Comparison of ENCODE assay signal across 8 cellular contexts in the genomic region with DNA sequence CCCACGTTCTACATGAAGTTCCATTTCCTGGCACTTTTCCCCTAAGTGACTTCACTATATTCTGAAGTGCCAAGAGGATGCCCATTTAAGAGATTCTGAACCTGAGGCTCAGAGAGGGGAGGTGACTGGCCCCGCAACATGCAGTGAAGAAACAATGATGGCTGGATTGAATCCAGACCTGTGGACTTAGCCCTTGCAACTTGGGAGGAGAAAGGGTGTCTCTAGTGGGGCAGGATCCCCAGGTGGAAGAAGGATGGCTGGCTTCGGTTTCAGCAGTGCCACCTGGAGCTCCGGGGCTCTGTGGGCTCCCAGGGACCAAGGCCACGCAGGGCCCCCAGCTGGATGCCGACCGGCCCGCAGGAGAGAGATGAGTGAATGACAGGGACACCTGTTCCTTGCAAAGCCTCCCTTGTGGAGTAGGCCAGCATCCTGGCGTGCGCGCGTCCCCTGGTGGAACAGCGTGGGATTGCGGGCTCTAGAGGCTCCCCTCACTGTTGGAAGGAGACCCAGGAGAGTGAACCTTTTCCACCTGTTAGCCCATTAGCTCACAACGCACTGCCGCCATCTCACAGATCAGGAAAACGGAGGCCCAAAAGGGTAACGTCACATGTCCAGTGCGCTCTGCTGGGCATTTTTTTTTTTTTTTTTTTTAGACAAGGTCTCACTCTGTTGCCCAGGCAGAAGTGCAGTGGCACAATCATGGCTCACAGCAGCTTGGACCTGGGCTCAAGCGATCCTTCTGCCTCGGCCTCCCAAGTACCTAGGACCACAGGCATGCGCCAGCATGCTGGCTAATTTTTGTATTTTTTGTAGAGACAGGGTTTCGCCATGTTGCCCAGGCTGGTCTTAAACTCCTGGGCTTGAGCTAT.
DNase-seq lines count a peak whose midpoint lies in the region; ATAC-seq and TF ChIP-seq lines count a peak whose summit lies in the region.

No MANE protein-coding gene starts in this region.

- H3K4me3 ChIP-seq in PC-3 (ENCODE audit: low read length) (no peak overlapping the region), fibroblast of mammary gland (ENCODE audit: control insufficient read depth, low read depth, low read length) (no peak overlapping the region)

- CTCF ChIA-PET in PC-3 (lab: Charles Lee) = interaction anchor here (0.6 kb wide), 2 partner anchors 114 to 368 kb away, joined by 3 to 4 read pairs; no protein-coding TSS in a partner anchor

- H3K9me3 ChIP-seq in PC-3 (ENCODE audit: low read length) = no peaks in the 10 kb centered on the region

- H3K9me2 ChIP-seq in PC-3 (replicated peaks; ENCODE audit: low read length) = no peaks in the 10 kb centered on the region

- no peaks in the 10 kb centered on the region for H3K27me3 Mint-ChIP-seq in osteocyte (ENCODE audit: unreplicated experiment)

- H3K27ac Mint-ChIP-seq in osteocyte (ENCODE audit: unreplicated experiment) = no peak overlapping the region

- intact Hi-C loops in PC-3 (cut with micrococcal nuclease) = loop anchor here (1.0 kb wide), 1 partner anchor 119 kb away; no protein-coding TSS in a partner anchor

- peaks cover 3% of the 10 kb centered on the region for H3K4me1 Mint-ChIP-seq in osteocyte (ENCODE audit: unreplicated experiment)

- POLR2A ChIA-PET in PC-3 (lab: Charles Lee; ENCODE audit: unreplicated experiment) = no interaction called here

- no peaks in the 10 kb centered on the region for H3K27me3 ChIP-seq in PC-3 (ENCODE audit: low read length)

- H3K9me3 Mint-ChIP-seq in osteocyte (ENCODE audit: unreplicated experiment) = no peaks in the 10 kb centered on the region

- no peaks in the 10 kb centered on the region for H3K36me3 ChIP-seq in PC-3 (ENCODE audit: low read depth, low read length)

- TF ChIP-seq CTCF in PC-3 (conservative IDR thresholded peaks at IDR 0.05; ENCODE audit: low read depth, low read length) (peak; percentile 80), fibroblast of mammary gland (conservative IDR thresholded peaks at IDR 0.05; ENCODE audit: control insufficient read depth, insufficient read depth, low read depth, low read length) (peak; percentile 81), osteocyte (IDR thresholded peaks at IDR 0.05) (peak; percentile 80)

- H3K4me1 ChIP-seq in PC-3 (ENCODE audit: insufficient read depth, low read length) = peaks cover 5% of the 10 kb centered on the region

- H2AFZ ChIP-seq in PC-3 (ENCODE audit: low read length) = no peak overlapping the region

- no peaks in the 10 kb centered on the region for H3F3A ChIP-seq in PC-3 (ENCODE audit: low read length, unreplicated experiment)

- peak; percentile 55 for ATAC-seq in HG03354 (IDR thresholded peaks at IDR 0.05; ENCODE audit: poor library complexity, severe bottlenecking, unreplicated experiment)
- peak; percentile 89 for ATAC-seq in PC-3
- ATAC-seq in GM19324 (IDR thresholded peaks at IDR 0.05; ENCODE audit: low FRiP score, unreplicated experiment) = no peak

- H3K79me2 ChIP-seq in PC-3 (ENCODE audit: low read length) = no peaks in the 10 kb centered on the region

- no TSS peak for BruUV-seq in PC-3 (replicated peaks; lab: Mats Ljungman, UMichigan)

- DNase-seq in COLO668 (lab: John Stamatoyannopoulos, UW; ENCODE audit: unreplicated experiment) (peak; percentile 87), PC-3 (peak; percentile 79), fibroblast of mammary gland (ENCODE audit: low read depth) (peak; percentile 23), osteocyte (ENCODE audit: extremely low spot score, unreplicated experiment) (peak; percentile 92), ureter (ENCODE audit: low spot score) (peak; percentile 68)
- peak; percentile 93 for DNase-seq in activated T-cell treated with anti-CD3 and anti-CD28 coated beads, Interleukin-2, amount 50 U/mL, for 48 hours

- no peak overlapping the region for H3K9ac ChIP-seq in PC-3 (ENCODE audit: low read length)

- H3K4me3 Mint-ChIP-seq in osteocyte (ENCODE audit: unreplicated experiment) = no peak overlapping the region

- no peak overlapping the region for H3K27ac ChIP-seq in PC-3 (ENCODE audit: low read length)

- no peaks in the 10 kb centered on the region for H4K20me1 ChIP-seq in PC-3 (ENCODE audit: low read length)

- no peak overlapping the region for H3K4me2 ChIP-seq in PC-3 (ENCODE audit: low read length)

- no peaks in the 10 kb centered on the region for H3K36me3 Mint-ChIP-seq in osteocyte (ENCODE audit: unreplicated experiment)

Comparison
In these comparisons a context has a peak if more than half of its experiments do, and no peak if none do; other contexts are left out.
1. DNase-seq: peak in every context shown above with its lines; median percentile 93 in activated T-cell treated with anti-CD3 and anti-CD28 coated beads, Interleukin-2, amount 50 U/mL, for 48 hours; 92 in osteocyte; 87 in COLO668; 79 in PC-3; 68 in ureter; 23 in fibroblast of mammary gland.